In the genomic region with DNA sequence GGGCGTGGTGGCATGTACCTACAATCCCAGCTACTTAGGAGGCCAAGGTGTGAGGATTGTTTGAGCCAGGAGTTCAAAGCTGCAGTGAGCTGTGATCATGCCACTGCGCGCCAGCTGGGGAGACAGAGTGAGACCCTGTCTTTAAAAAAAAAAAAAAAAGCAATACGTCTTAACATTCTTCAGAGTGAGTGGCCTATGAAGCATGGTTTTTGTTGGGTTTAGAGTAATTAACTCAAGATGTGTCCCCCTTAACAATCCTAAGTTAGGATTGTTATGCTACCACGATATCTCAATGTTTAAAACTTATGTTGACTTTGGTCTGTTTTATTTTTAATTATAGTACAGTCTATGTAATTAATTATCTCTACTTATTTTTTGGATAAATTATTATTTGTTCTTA, we compare ENCODE assay signal across 30 cellular contexts. TPM values are rescaled to one million over a fixed set of nuclear protein-coding genes. Genes with fewer than 3 reads are reported as not detected.
"Had no signal": no experiment of that assay in that cellular context is flagged by ENCODE, and none has a peak within 500 bp of the region (broad histone marks: within the 10 kb centered on the region; RNA-seq: fewer than 3 reads in every experiment).

No MANE protein-coding gene starts in this region.

- H3K4me3 Mint-ChIP-seq: dendritic cell treated with granulocyte-macrophage colony-stimulating factor and Interleukin-4, amounts not matched to agents 40 ng/mL and 50 ng/mL, for 4 days; endodermal cell; immature natural killer cell; naive thymus-derived CD8-positive, alpha-beta T cell; nephron progenitor cell; stimulated activated effector memory CD8-positive, alpha-beta T cell treated with anti-CD3 and anti-CD28 coated beads, Interleukin-12 subunit alpha, Interleukin-12 subunit beta, amount 100 ng/mL, for 72 hours; type B pancreatic cell had no signal

- H3K36me3 Mint-ChIP-seq: immature natural killer cell; naive thymus-derived CD8-positive, alpha-beta T cell; stimulated activated effector memory CD8-positive, alpha-beta T cell treated with anti-CD3 and anti-CD28 coated beads, Interleukin-12 subunit alpha, Interleukin-12 subunit beta, amount 100 ng/mL, for 72 hours; type B pancreatic cell had no signal

- H3K9me3 Mint-ChIP-seq: dendritic cell treated with granulocyte-macrophage colony-stimulating factor and Interleukin-4, amounts not matched to agents 40 ng/mL and 50 ng/mL, for 4 days; endodermal cell; naive thymus-derived CD8-positive, alpha-beta T cell; nephron progenitor cell; stimulated activated effector memory CD8-positive, alpha-beta T cell treated with anti-CD3 and anti-CD28 coated beads, Interleukin-12 subunit alpha, Interleukin-12 subunit beta, amount 100 ng/mL, for 72 hours; type B pancreatic cell had no signal

- H3K4me2 ChIP-seq: smooth muscle cell had no signal

- H3K4me3 ChIP-seq: lower lobe of right lung, prostate gland, right atrium auricular region, smooth muscle cell, testis, tibial artery had no signal

- H3K27ac ChIP-seq: epithelial cell of prostate, lower lobe of right lung, prostate gland, right atrium auricular region, testis, tibial artery had no signal

- H3K4me1 Mint-ChIP-seq: endodermal cell; immature natural killer cell; naive thymus-derived CD8-positive, alpha-beta T cell; nephron progenitor cell; stimulated activated effector memory CD8-positive, alpha-beta T cell treated with anti-CD3 and anti-CD28 coated beads, Interleukin-12 subunit alpha, Interleukin-12 subunit beta, amount 100 ng/mL, for 72 hours had no signal

- ATAC-seq: esophagus mucosa; left colon; left ventricle myocardium superior; lower lobe of right lung; naive thymus-derived CD8-positive, alpha-beta T cell; sciatic nerve; stimulated activated effector memory CD8-positive, alpha-beta T cell treated with anti-CD3 and anti-CD28 coated beads, Interleukin-12 subunit alpha, Interleukin-12 subunit beta, amount 100 ng/mL, for 72 hours had no signal

- H3K4me1 ChIP-seq: lower lobe of right lung, prostate gland, right atrium auricular region, testis, tibial artery had no signal

- H3K27me3 ChIP-seq: right atrium auricular region, testis had no signal

- FAIRE-seq: colon, frontal cortex had no signal

- H3K27ac Mint-ChIP-seq: dendritic cell treated with granulocyte-macrophage colony-stimulating factor and Interleukin-4, amounts not matched to agents 40 ng/mL and 50 ng/mL, for 4 days; endodermal cell; immature natural killer cell; naive thymus-derived CD8-positive, alpha-beta T cell; nephron progenitor cell; stimulated activated effector memory CD8-positive, alpha-beta T cell treated with anti-CD3 and anti-CD28 coated beads, Interleukin-12 subunit alpha, Interleukin-12 subunit beta, amount 100 ng/mL, for 72 hours; type B pancreatic cell had no signal

- H3K9me3 ChIP-seq: lower lobe of right lung, prostate gland, right atrium auricular region, testis, tibial artery had no signal

- H3K36me3 ChIP-seq: lower lobe of right lung, prostate gland, right atrium auricular region, tibial artery had no signal

- DNase-seq: effector CD8-positive, alpha-beta T cell; endodermal cell; hypothalamus; immature natural killer cell; islet precursor cell; kidney glomerular epithelial cell; left colon; left ventricle myocardium superior; lower lobe of right lung; naive thymus-derived CD8-positive, alpha-beta T cell; nephron progenitor cell; nucleus accumbens; stimulated activated CD4-positive, alpha-beta T cell treated with anti-CD3 and anti-CD28 coated beads, Interleukin-12 subunit alpha, Interleukin-12 subunit beta, amount 100 ng/mL, for 4 hours; stimulated activated CD4-positive, alpha-beta T cell treated with anti-CD3 and anti-CD28 coated beads, Interleukin-1b, Interleukin-23, amount 100 ng/mL, for 48 hours; stimulated activated CD4-positive, alpha-beta T cell treated with anti-CD3 and anti-CD28 coated beads, Interleukin-4, amount 100 ng/mL, for 24 hours; stimulated activated naive CD4-positive, alpha-beta T cell treated with Interleukin-2 at 50 U/mL for 16 hours; substantia nigra; testis; tibial artery had no signal

RNA-seq across cellular contexts. Expression of a gene that starts 37.4 kb away (rescaled TPM):
- total RNA-seq: naive thymus-derived CD8-positive, alpha-beta T cell had no signal
- polyA plus RNA-seq: immature natural killer cell had no signal
